Comparison of ENCODE assay signal across 8 cellular contexts in genomic region chr12:105109465-105110212, GRCh38. TPM values are rescaled to one million over a fixed set of nuclear protein-coding genes. Genes with fewer than 3 reads are reported as not detected.
DNase-seq lines count a peak whose midpoint lies in the region; ATAC-seq and TF ChIP-seq lines count a peak whose summit lies in the region.

No MANE protein-coding gene starts in this region.

- H3K9me3 Mint-ChIP-seq in activated naive CD4-positive, alpha-beta T cell treated with anti-CD3 and anti-CD28 coated beads, Interleukin-2, amount 50 U/mL, for 72 hours = peaks cover 0 to 9% of the 10 kb centered on the region in 2 donors

- peaks cover 15 to 31% of the 10 kb centered on the region in 2 donors for H3K36me3 Mint-ChIP-seq in activated naive CD4-positive, alpha-beta T cell treated with anti-CD3 and anti-CD28 coated beads, Interleukin-2, amount 50 U/mL, for 72 hours

- no peak for DNase-seq in SK-N-SH
- DNase-seq in activated naive CD4-positive, alpha-beta T cell treated with anti-CD3 and anti-CD28 coated beads, Interleukin-2, amount 50 U/mL, for 72 hours (ENCODE audit: low spot score in 2 of 2) = no peak
- no peak for DNase-seq in right lobe of liver
- DNase-seq in pons (ENCODE audit: low spot score) = no peak
- DNase-seq in NCI-H69 (lab: John Stamatoyannopoulos, UW) = no peak
- DNase-seq in NCI-H1092 treated with DMSO at 0.1 percent for 48 hours (lab: John Stamatoyannopoulos, UW) = no peak

- H3K9me2 ChIP-seq in SK-N-SH = no peaks in the 10 kb centered on the region

- H3K27me3 ChIP-seq in SK-N-SH (ENCODE audit: insufficient read depth) (no peaks in the 10 kb centered on the region), right lobe of liver (no peaks in the 10 kb centered on the region)

- no peak for TF ChIP-seq EP300 in SK-N-SH (IDR thresholded peaks at IDR 0.05; ENCODE audit: borderline replicate concordance in 1 of 2, low read depth in 1 of 2, low read length in 1 of 2)

- no peak for TF ChIP-seq POLR2A in right lobe of liver (IDR thresholded peaks at IDR 0.05)

- POLR2A ChIA-PET in SK-N-SH (lab: Yijun Ruan, JAX) = no interaction called here

- no peak for TF ChIP-seq RAD21 in SK-N-SH (IDR thresholded peaks at IDR 0.05; ENCODE audit: low read length)

- H3K36me3 ChIP-seq in SK-N-SH (replicated peaks in 1 of 2; ENCODE audit: control insufficient read depth in 1 of 2, insufficient read depth in 2 of 2, low read length in 1 of 2) (peaks cover 32 to 38% of the 10 kb centered on the region in 2 experiments), right lobe of liver (peaks cover 0 to 5% (median 3%) of the 10 kb centered on the region in 4 donors)

- TF ChIP-seq CTCF in SK-N-SH (IDR thresholded peaks at IDR 0.05) (no peak), right lobe of liver (IDR thresholded peaks at IDR 0.05) (no peak)

- H3K9ac ChIP-seq in SK-N-SH = peak overlapping the region; percentile 54

- peak overlapping the region; percentile 80 for H3K4me2 ChIP-seq in SK-N-SH

- H3K9me3 ChIP-seq in SK-N-SH = no peaks in the 10 kb centered on the region
- no peaks in the 10 kb centered on the region for H3K9me3 ChIP-seq in right lobe of liver

- H3K27ac Mint-ChIP-seq in activated naive CD4-positive, alpha-beta T cell treated with anti-CD3 and anti-CD28 coated beads, Interleukin-2, amount 50 U/mL, for 72 hours = peak overlapping the region; percentile 17 to 96

- H3K4me1 ChIP-seq in SK-N-SH (ENCODE audit: control insufficient read depth in 1 of 2, insufficient read depth in 2 of 2, low read depth in 1 of 2, low read length in 1 of 2) (peaks cover 6 to 16% of the 10 kb centered on the region in 2 experiments; a peak in 3 of 4 replicates), right lobe of liver (peaks cover 0 to 30% (median 3%) of the 10 kb centered on the region in 4 donors)

- peak overlapping the region; percentile 83 to 99; a peak in 3 of 4 replicates for H3K4me3 ChIP-seq in SK-N-SH (ENCODE audit: low read depth in 2 of 2, low read length in 1 of 2)
- peak overlapping the region in 2 of 3 donors; percentile 91 for H3K4me3 ChIP-seq in right lobe of liver

- intact Hi-C loops in right lobe of liver (cut with DNase I) = no loop called here

- peaks cover 70% of the 10 kb centered on the region for H3K79me2 ChIP-seq in SK-N-SH (ENCODE audit: insufficient read depth)

- H3F3A ChIP-seq in SK-N-SH (replicated peaks; ENCODE audit: insufficient read depth) = peaks cover 32% of the 10 kb centered on the region

- no peak for ATAC-seq in SK-N-SH treated with all-trans-retinoic acid at 6 μM for 48 hours
- ATAC-seq in HG03139 (IDR thresholded peaks at IDR 0.05; ENCODE audit: unreplicated experiment) = peak; percentile 30
- no peak for ATAC-seq in activated naive CD4-positive, alpha-beta T cell treated with anti-CD3 and anti-CD28 coated beads, Interleukin-2, amount 50 U/mL, for 72 hours
- ATAC-seq in right lobe of liver = no peak

- 27% methylated on average over 13 of the region's 13 CpGs for WGBS in SK-N-SH (ENCODE audit: low lambda C conversion rate)
- 40% methylated on average over 13 of the region's 13 CpGs for WGBS in right lobe of liver (ENCODE audit: insufficient coverage, low coverage, low lambda C conversion rate, missing lambda C conversion rate)

- H4K20me1 ChIP-seq in SK-N-SH (ENCODE audit: insufficient read depth) = peaks cover 29% of the 10 kb centered on the region

- H2AFZ ChIP-seq in SK-N-SH (ENCODE audit: low read depth) = no peak overlapping the region

- peak overlapping the region; percentile 43 to 91; a peak in 3 of 4 replicates for H3K27ac ChIP-seq in SK-N-SH (ENCODE audit: low read depth in 2 of 2, low read length in 1 of 2)
- peak overlapping the region in 2 of 3 donors; percentile 9 to 95 for H3K27ac ChIP-seq in right lobe of liver

- CTCF ChIA-PET in SK-N-SH (lab: Yijun Ruan, JAX) = interaction anchor here (1.4 kb wide), 1 partner anchor 273 kb away, joined by 5 read pairs; no protein-coding TSS in a partner anchor

TF ChIP-seq in SK-N-SH, 30 proteins besides CTCF, POLR2A, EP300 and RAD21 (continues in another document):
- TF ChIP-seq TAF1 (IDR thresholded peaks at IDR 0.05; ENCODE audit: borderline replicate concordance, low read depth, low read length) (no peak), POLR2AphosphoS5 (IDR thresholded peaks at IDR 0.05; ENCODE audit: low read depth, low read length) (no peak), RXRA (IDR thresholded peaks at IDR 0.05; ENCODE audit: borderline replicate concordance, low read depth) (no peak), NRF1 (IDR thresholded peaks at IDR 0.05; ENCODE audit: low read depth, low read length) (no peak), MXI1 (IDR thresholded peaks at IDR 0.05; ENCODE audit: low read depth, low read length) (no peak), FOSL2 (IDR thresholded peaks at IDR 0.05; ENCODE audit: borderline replicate concordance, low read depth) (no peak), GATA2 (CRISPR knock-in tag; IDR thresholded peaks at IDR 0.05) (no peak), USF2 (IDR thresholded peaks at IDR 0.05; ENCODE audit: borderline replicate concordance, low read depth, low read length) (no peak), RCOR1 (IDR thresholded peaks at IDR 0.05; ENCODE audit: low read length) (no peak), FOXJ3 (CRISPR knock-in tag; IDR thresholded peaks at IDR 0.05) (no peak), MEF2A (IDR thresholded peaks at IDR 0.05; ENCODE audit: borderline replicate concordance, low read depth) (no peak)
- TF ChIP-seq, protein P1, sequence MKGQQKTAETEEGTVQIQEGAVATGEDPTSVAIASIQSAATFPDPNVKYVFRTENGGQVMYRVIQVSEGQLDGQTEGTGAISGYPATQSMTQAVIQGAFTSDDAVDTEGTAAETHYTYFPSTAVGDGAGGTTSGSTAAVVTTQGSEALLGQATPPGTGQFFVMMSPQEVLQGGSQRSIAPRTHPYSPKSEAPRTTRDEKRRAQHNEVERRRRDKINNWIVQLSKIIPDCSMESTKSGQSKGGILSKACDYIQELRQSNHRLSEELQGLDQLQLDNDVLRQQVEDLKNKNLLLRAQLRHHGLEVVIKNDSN (IDR thresholded peaks at IDR 0.05; ENCODE audit: borderline replicate concordance, low read depth) = no peak

TF ChIP-seq in SK-N-SH treated with all-trans-retinoic acid at 6 μM for 48 hours, 23 proteins besides CTCF, POLR2A, EP300 and RAD21 (continues in another document):
- TF ChIP-seq TCF4 (CRISPR knock-in tag; IDR thresholded peaks at IDR 0.05; ENCODE audit: borderline replicate concordance) = no peak
- TF ChIP-seq ZC3H10 (CRISPR knock-in tag; IDR thresholded peaks at IDR 0.05) = no peak
- no peak for TF ChIP-seq ZNF565 (CRISPR knock-in tag; conservative IDR thresholded peaks at IDR 0.05; ENCODE audit: low read depth)
- TF ChIP-seq TOX (CRISPR knock-in tag; IDR thresholded peaks at IDR 0.05; ENCODE audit: borderline replicate concordance) = no peak
- TF ChIP-seq ARNTL (CRISPR knock-in tag; IDR thresholded peaks at IDR 0.05; ENCODE audit: borderline replicate concordance, low read depth) = no peak
- TF ChIP-seq POU6F1 (CRISPR knock-in tag; IDR thresholded peaks at IDR 0.05; ENCODE audit: borderline replicate concordance, low read depth) = no peak
- no peak for TF ChIP-seq ZNF8 (CRISPR knock-in tag; IDR thresholded peaks at IDR 0.05)
- no peak for TF ChIP-seq GLIS3 (CRISPR knock-in tag; IDR thresholded peaks at IDR 0.05)
- no peak for TF ChIP-seq ZFP30 (CRISPR knock-in tag; IDR thresholded peaks at IDR 0.05)
- no peak; the same call in 1 of the 2 replicates for TF ChIP-seq ISL1 (CRISPR knock-in tag; IDR thresholded peaks at IDR 0.05)
- no peak for TF ChIP-seq OSR1 (CRISPR knock-in tag; IDR thresholded peaks at IDR 0.05)
- TF ChIP-seq SNAI2 (CRISPR knock-in tag; IDR thresholded peaks at IDR 0.05) = no peak
- TF ChIP-seq CREB5 (CRISPR knock-in tag; IDR thresholded peaks at IDR 0.05; ENCODE audit: low read depth) = no peak

RNA-seq across cellular contexts. Expression of gene WASHC4, which starts 2.1 kb away (rescaled TPM):
- 11.2 and 15.9 TPM in 2 replicates for polyA plus RNA-seq in SK-N-SH (2012; rRNA removed)
- 15.4 and 17.0 TPM in 2 replicates for polyA plus RNA-seq in SK-N-SH (2012; cell fraction: cytosol; rRNA removed)
- 11.0 and 33.3 TPM in 2 replicates for polyA plus RNA-seq in SK-N-SH (2012; cell fraction: nucleus; rRNA removed)
- total RNA-seq in activated naive CD4-positive, alpha-beta T cell treated with anti-CD3 and anti-CD28 coated beads, Interleukin-2, amount 50 U/mL, for 72 hours = 10 to 100 TPM; 30.5 to 41.2 TPM
- total RNA-seq in right lobe of liver = 10 to 100 TPM; 24.4 to 51.4 (median 36.2) TPM

RNA-seq across cellular contexts. Expression of gene ALDH1L2, which starts 25.4 kb away (rescaled TPM):
- polyA plus RNA-seq in SK-N-SH (2012; rRNA removed) = 1.9 and 3.4 TPM in 2 replicates
- polyA plus RNA-seq in SK-N-SH (2012; cell fraction: cytosol; rRNA removed) = 2.2 TPM in 2 replicates
- polyA plus RNA-seq in SK-N-SH (2012; cell fraction: nucleus; rRNA removed) = 2.2 and 4.8 TPM in 2 replicates
- total RNA-seq in activated naive CD4-positive, alpha-beta T cell treated with anti-CD3 and anti-CD28 coated beads, Interleukin-2, amount 50 U/mL, for 72 hours = 1 to 10 TPM in 1 of 2 donors, under 1 TPM in 1; 0.36 to 5.7 TPM
- total RNA-seq in right lobe of liver = under 1 TPM; 0.15 to 0.90 (median 0.28) TPM
